15 cellular contexts compared by ENCODE assay signal in genomic region chr2:189559579-189560272, GRCh38. TPM values are rescaled to one million over a fixed set of nuclear protein-coding genes. Genes with fewer than 3 reads are reported as not detected.
DNase-seq lines count a peak whose midpoint lies in the region; ATAC-seq, FAIRE-seq and TF ChIP-seq lines count a peak whose summit lies in the region.
"Had no signal": no experiment of that assay in that cellular context is flagged by ENCODE, and none has a peak within 500 bp of the region (broad histone marks: within the 10 kb centered on the region; RNA-seq: fewer than 3 reads in every experiment).

No MANE protein-coding gene starts in this region.

- H3K4me3 Mint-ChIP-seq in neural progenitor cell, result no peak overlapping the region
- H3K4me3 Mint-ChIP-seq: HFFc6 had no signal

- POLR2A ChIA-PET in K562 (lab: Yijun Ruan, JAX), result interaction anchor here (0.7 kb wide), 1 partner anchor 10 kb away, joined by 3 read pairs; no protein-coding TSS in a partner anchor

- H3K9me3 Mint-ChIP-seq in neural progenitor cell, result no peaks in the 10 kb centered on the region
- H3K9me3 Mint-ChIP-seq: HFFc6; naive thymus-derived CD8-positive, alpha-beta T cell had no signal

- TF ChIP-seq CTCF in 22Rv1 (IDR thresholded peaks at IDR 0.05) (no peak), K562 (IDR thresholded peaks at IDR 0.05 in 2 of 3, conservative IDR thresholded peaks at IDR 0.05 in 1 of 3; ENCODE audit: insufficient read depth in 2 of 3, low read depth in 1 of 3, low read length in 3 of 3) (no peak), neural progenitor cell (IDR thresholded peaks at IDR 0.05) (no peak), sigmoid colon (IDR thresholded peaks at IDR 0.05) (no peak)

- H3K4me1 ChIP-seq in K562 (replicated peaks in 1 of 2; ENCODE audit: control insufficient read depth in 2 of 2, insufficient read depth in 2 of 2, low read length in 2 of 2), result no peaks in the 10 kb centered on the region
- no peaks in the 10 kb centered on the region for H3K4me1 ChIP-seq in neural progenitor cell
- peaks cover 0 to 29% (median 12%) of the 10 kb centered on the region in 4 donors for H3K4me1 ChIP-seq in sigmoid colon

- FAIRE-seq in K562 (lab: Jason Lieb, UNC), result no peak

- TF ChIP-seq EP300 in K562 (IDR thresholded peaks at IDR 0.05; ENCODE audit: low read length), result no peak
- no peak for TF ChIP-seq EP300 in sigmoid colon (IDR thresholded peaks at IDR 0.05)

- H3K9me3 ChIP-seq in K562 (replicated peaks; ENCODE audit: control insufficient read depth, insufficient read depth, low read depth, low read length) (no peaks in the 10 kb centered on the region), neural progenitor cell (ENCODE audit: low read depth) (no peaks in the 10 kb centered on the region), sigmoid colon (no peaks in the 10 kb centered on the region)

- H3K27me3 ChIP-seq in K562 (ENCODE audit: control insufficient read depth in 2 of 2, insufficient read depth in 2 of 2, low read length in 2 of 2), result no peaks in the 10 kb centered on the region
- no peaks in the 10 kb centered on the region for H3K27me3 ChIP-seq in neural progenitor cell
- H3K27me3 ChIP-seq in sigmoid colon, result no peaks in the 10 kb centered on the region

- 77% methylated on average over 2 of the region's 2 CpGs for WGBS in K562 (ENCODE audit: insufficient coverage, low coverage, missing lambda C conversion rate)
- WGBS in sigmoid colon, 2 donors, result 73 to 86% methylated on average over 2 of the region's 2 CpGs

- CTCF ChIA-PET in K562 (lab: Yijun Ruan, JAX; ENCODE audit: low intra/inter-chr PET ratio), result no interaction called here

- H3K4me1 Mint-ChIP-seq in neural progenitor cell, result no peaks in the 10 kb centered on the region

- BruUV-seq in K562 (replicated peaks; lab: Mats Ljungman, UMichigan), result no TSS peak

- in situ Hi-C loops in K562 (cut with MboI), result no loop called here

- H3K9me1 ChIP-seq in K562 (ENCODE audit: control insufficient read depth, insufficient read depth, low read length), result no peaks in the 10 kb centered on the region

- no peaks in the 10 kb centered on the region for H3K36me3 Mint-ChIP-seq in neural progenitor cell

- H3K4me2 ChIP-seq in K562 (ENCODE audit: insufficient read depth, low read length) (no peak overlapping the region), neural progenitor cell (no peak overlapping the region)
- H3K4me2 ChIP-seq: PC-9 had no signal

- H3K27me3 Mint-ChIP-seq in neural progenitor cell (ENCODE audit: insufficient read depth, low read depth), result no peaks in the 10 kb centered on the region
- H3K27me3 Mint-ChIP-seq: naive thymus-derived CD8-positive, alpha-beta T cell had no signal

- H3F3A ChIP-seq in neural progenitor cell (ENCODE audit: low read depth), result no peaks in the 10 kb centered on the region

- H3K79me2 ChIP-seq in K562 (ENCODE audit: control insufficient read depth, insufficient read depth, low read length) (peaks cover 16% of the 10 kb centered on the region), neural progenitor cell (ENCODE audit: low read depth) (no peaks in the 10 kb centered on the region)

- H4K20me1 ChIP-seq in K562 (replicated peaks; ENCODE audit: control insufficient read depth, insufficient read depth, low read length) (0 out of 2 replicates have a peak, but pooled peaks cover 5% of the 10 kb centered on the region), neural progenitor cell (ENCODE audit: low read depth) (no peaks in the 10 kb centered on the region)

- peaks cover 37% of the 10 kb centered on the region for H3K36me3 ChIP-seq in K562 (ENCODE audit: control insufficient read depth, insufficient read depth, low read length)
- no peaks in the 10 kb centered on the region for H3K36me3 ChIP-seq in neural progenitor cell
- H3K36me3 ChIP-seq in sigmoid colon, result peaks cover 0 to 22% (median 5%) of the 10 kb centered on the region in 4 donors

- ATAC-seq in K562 (peak; percentile 66), left cardiac atrium (peak; percentile 84), HG03095 (IDR thresholded peaks at IDR 0.05; ENCODE audit: unreplicated experiment) (no peak), HG03457 (IDR thresholded peaks at IDR 0.05; ENCODE audit: unreplicated experiment) (no peak), GM18861 (IDR thresholded peaks at IDR 0.05; ENCODE audit: unreplicated experiment) (no peak)
- ATAC-seq: naive thymus-derived CD8-positive, alpha-beta T cell had no signal

- intact Hi-C loops in K562 (cut with micrococcal nuclease), result no loop called here
- intact Hi-C loops in left cardiac atrium (cut with DNase I), result no loop called here
- intact Hi-C loops in sigmoid colon (cut with DNase I), result no loop called here

- H2AFZ ChIP-seq in K562 (ENCODE audit: low read depth, low read length), result no peak overlapping the region
- no peak overlapping the region for H2AFZ ChIP-seq in neural progenitor cell (replicated peaks)
- H2AFZ ChIP-seq: PC-9 had no signal

- TF ChIP-seq RAD21 in K562 (CRISPR knock-in tag; conservative IDR thresholded peaks at IDR 0.05 in 1 of 2, IDR thresholded peaks at IDR 0.05 in 1 of 2), result no peak

- peak overlapping the region; percentile 7 for H3K27ac Mint-ChIP-seq in neural progenitor cell
- H3K27ac Mint-ChIP-seq: HFFc6 had no signal

- TF ChIP-seq POLR2A in K562 (conservative IDR thresholded peaks at IDR 0.05), result peak; percentile 45; the same call in 1 of the 2 replicates
- TF ChIP-seq POLR2A in sigmoid colon (IDR thresholded peaks at IDR 0.05), result no peak

- DNase-seq in K562 (ENCODE audit: extremely low read depth in 1 of 4, low spot score in 3 of 4) (no peak), left cardiac atrium (no peak), neural progenitor cell (ENCODE audit: low spot score) (no peak), sigmoid colon (no peak)
- DNase-seq: ACHN; activated CD4-positive, alpha-beta T cell treated with anti-CD3 and anti-CD28 coated beads, Interleukin-2, amount 50 U/mL, for 4 hours; Calu3; HFFc6; naive thymus-derived CD8-positive, alpha-beta T cell; NCI-H1092; PC-9 had no signal

- H3K27ac ChIP-seq in 22Rv1 (peak overlapping the region; percentile 35), K562 (ENCODE audit: extremely low read depth, low read depth, low read length) (no peak overlapping the region), neural progenitor cell (no peak overlapping the region), sigmoid colon (peak overlapping the region in 1 of 4 donors; percentile 22)
- H3K27ac ChIP-seq: PC-9 had no signal

- no peak overlapping the region for H3K4me3 ChIP-seq in K562
- H3K4me3 ChIP-seq in neural progenitor cell, result no peak overlapping the region
- H3K4me3 ChIP-seq in sigmoid colon, result no peak overlapping the region
- H3K4me3 ChIP-seq: PC-9 had no signal

- H3K9ac ChIP-seq in K562 (ENCODE audit: insufficient read depth in 1 of 2, low read depth in 2 of 2, low read length in 2 of 2) (no peak overlapping the region), neural progenitor cell (no peak overlapping the region)

TF ChIP-seq in K562, 482 proteins besides CTCF, POLR2A, EP300 and RAD21 (continues in another document):
- no peak for TF ChIP-seq CXXC5 (CRISPR knock-in tag; IDR thresholded peaks at IDR 0.05)
- peak; percentile 46; the same call in 1 of the 2 replicates for TF ChIP-seq SUPT5H (IDR thresholded peaks at IDR 0.05)

RNA-seq across cellular contexts. Expression of gene SLC40A1, which starts 20.9 kb away (rescaled TPM):
- total RNA-seq in K562 (2011; cell fraction: chromatin; rRNA removed; ENCODE audit: low replicate concordance), result 68.8 and 93.7 TPM in 2 replicates
- total RNA-seq in K562 (2011; cell fraction: nucleolus; rRNA removed), result 41.2 and 67.8 TPM in 2 replicates
- total RNA-seq in K562 (2011; cell fraction: nucleoplasm; rRNA removed), result 71.1 and 83.7 TPM in 2 replicates
- total RNA-seq in K562 (2014; rRNA removed) (61.3 and 64.9 TPM in 2 replicates), K562 (2014; rRNA removed; fragmentation: Illumina TruSeq; extraction: Trizol) (71.2 and 79.7 TPM in 2 replicates), K562 (2015; rRNA removed; fragmentation: Illumina TruSeq; extraction: Trizol) (87.6 and 95.9 TPM in 2 replicates), K562 (2021) (44.1 and 47.8 TPM in 2 replicates), left cardiac atrium (10 to 100 TPM; 39.1 to 79.3 TPM), neural progenitor cell (ENCODE audit: low replicate concordance) (0.03 TPM in 1 of 2 replicates, not detected in the other), sigmoid colon (10 to 100 TPM; 34.9 to 52.1 (median 46.9) TPM)
- polyA plus RNA-seq in K562 (2011; rRNA removed) (29.8 and 53.5 TPM in 2 replicates), K562 (2014; fragmentation: Illumina TruSeq; extraction: Trizol) (60.6 and 65.1 TPM in 2 replicates), K562 (2014; fragmentation: Nextera tagmentation; extraction: Ambion mirVana) (10 to 100 TPM; 53.3 to 54.9 TPM), K562 (2014; rRNA removed) (41.0 and 42.2 TPM in 2 replicates), sigmoid colon (100 to 1,000 TPM in 2 of 3 donors, 10 to 100 TPM in 1; 87.3 to 280 (median 216) TPM)
- 30.2 and 32.8 TPM in 2 replicates for polyA plus RNA-seq in K562 (2011; cell fraction: cytosol; rRNA removed)
- 56.2 and 99.4 TPM in 2 replicates for polyA plus RNA-seq in K562 (2011; cell fraction: nucleus; rRNA removed)
- 26.8 and 44.9 TPM in 2 replicates for polyA plus RNA-seq in K562 (2012)
- polyA minus RNA-seq in K562 (2011; rRNA and poly(A)+ RNA removed), result 62.5 and 95.5 TPM in 2 replicates
- 15.3 and 44.3 TPM in 2 replicates for polyA minus RNA-seq in K562 (2011; cell fraction: cytosol; rRNA and poly(A)+ RNA removed)
- polyA minus RNA-seq in K562 (2011; cell fraction: nucleus; rRNA and poly(A)+ RNA removed), result 67.9 and 73.3 TPM in 2 replicates
- total RNA-seq: HFFc6 had no signal

Comparison
In these comparisons a context has a peak if more than half of its experiments do, and no peak if none do; other contexts are left out.
1. ATAC-seq: peak in K562 (single experiment) and left cardiac atrium (2 of 2); none in HG03095 (single experiment), HG03457 (single experiment) and GM18861 (single experiment).
2. RNA of gene SLC40A1, which starts 20.9 kb away (total RNA-seq): 39.1 to 79.3 TPM in left cardiac atrium, 41.2 to 95.9 TPM in K562 and 34.9 to 52.1 TPM in sigmoid colon; 0.03 TPM in neural progenitor cell; every median in the first group is over 10 times any median in the second.